In genomic region chr16:4697867-4698291, GRCh38 we compare ENCODE assay signal across 22 cellular contexts. TPM values are rescaled to one million over a fixed set of nuclear protein-coding genes. Genes with fewer than 3 reads are reported as not detected.
"Had no signal": no experiment of that assay in that cellular context is flagged by ENCODE, and none has a peak within 500 bp of the region (broad histone marks: within the 10 kb centered on the region; RNA-seq: fewer than 3 reads in every experiment).

No MANE protein-coding gene starts in this region.

- FAIRE-seq: small intestine had no signal

- ATAC-seq: activated CD8-positive, alpha-beta T cell treated with anti-CD3 and anti-CD28 coated beads, Interleukin-2, amount 10 ng/mL, durations not matched to agents 7 days and 5 days; activated naive CD4-positive, alpha-beta T cell treated with anti-CD3 and anti-CD28 coated beads, Interleukin-2, amount 50 U/mL, for 72 hours; activated T-helper 17 cell treated with anti-CD3 and anti-CD28 coated beads, Interleukin-2, amount 50 U/mL, for 72 hours; foreskin keratinocyte; left cardiac atrium; sciatic nerve; stimulated activated effector memory CD8-positive, alpha-beta T cell treated with anti-CD3 and anti-CD28 coated beads, Interleukin-12 subunit alpha, Interleukin-12 subunit beta, amount 100 ng/mL, for 72 hours; T-helper 17 cell had no signal

- H3K9me3 ChIP-seq: stomach, suprapubic skin, tibial nerve, uterus had no signal

- H3K27ac ChIP-seq: foreskin keratinocyte, parathyroid adenoma, suprapubic skin had no signal

- H3K4me3 ChIP-seq: stomach, suprapubic skin, tibial nerve, uterus had no signal

- H3K9ac ChIP-seq: parathyroid adenoma had no signal

- H3K4me1 ChIP-seq: foreskin keratinocyte, parathyroid adenoma had no signal

- DNase-seq: activated CD4-positive, alpha-beta T cell treated with anti-CD3 and anti-CD28 coated beads, Interleukin-2, amount 10 ng/mL, durations not matched to agents 24 days and 14 days; activated CD8-positive, alpha-beta memory T cell treated with anti-CD3 and anti-CD28 coated beads, Interleukin-2, amount 50 U/mL, for 4 hours; activated CD8-positive, alpha-beta T cell treated with anti-CD3 and anti-CD28 coated beads, Interleukin-2, amount 10 ng/mL, durations not matched to agents 7 days and 5 days; activated T-cell treated with anti-CD3 and anti-CD28 coated beads, Interleukin-2, amount 50 U/mL, for 24 hours; central memory CD4-positive, alpha-beta T cell; dermis blood vessel endothelial cell; effector CD8-positive, alpha-beta T cell; foreskin keratinocyte; hippocampal formation; left cardiac atrium; small intestine; stimulated activated CD4-positive, alpha-beta T cell treated with anti-CD3 and anti-CD28 coated beads, Interleukin-2, amount 100 ng/mL, for 24 hours; stomach; T-helper 17 cell had no signal

- H2AFZ ChIP-seq: parathyroid adenoma had no signal

- H3K79me2 ChIP-seq: parathyroid adenoma had no signal

- H3K36me3 ChIP-seq: uterus had no signal

- H3K27me3 ChIP-seq: foreskin keratinocyte, stomach, suprapubic skin, tibial nerve, uterus had no signal

RNA-seq across cellular contexts. Expression of gene DNAAF8, which starts 36.5 kb away (rescaled TPM):
- total RNA-seq: activated CD4-positive, alpha-beta T cell treated with anti-CD3 and anti-CD28 coated beads, Interleukin-2, amount 10 ng/mL, durations not matched to agents 24 days and 14 days; activated T-helper 17 cell treated with anti-CD3 and anti-CD28 coated beads, Interleukin-2, amount 50 U/mL, for 72 hours; T-helper 17 cell had no signal
